ENCODE assay signal across 8 cellular contexts in the genomic region with DNA sequence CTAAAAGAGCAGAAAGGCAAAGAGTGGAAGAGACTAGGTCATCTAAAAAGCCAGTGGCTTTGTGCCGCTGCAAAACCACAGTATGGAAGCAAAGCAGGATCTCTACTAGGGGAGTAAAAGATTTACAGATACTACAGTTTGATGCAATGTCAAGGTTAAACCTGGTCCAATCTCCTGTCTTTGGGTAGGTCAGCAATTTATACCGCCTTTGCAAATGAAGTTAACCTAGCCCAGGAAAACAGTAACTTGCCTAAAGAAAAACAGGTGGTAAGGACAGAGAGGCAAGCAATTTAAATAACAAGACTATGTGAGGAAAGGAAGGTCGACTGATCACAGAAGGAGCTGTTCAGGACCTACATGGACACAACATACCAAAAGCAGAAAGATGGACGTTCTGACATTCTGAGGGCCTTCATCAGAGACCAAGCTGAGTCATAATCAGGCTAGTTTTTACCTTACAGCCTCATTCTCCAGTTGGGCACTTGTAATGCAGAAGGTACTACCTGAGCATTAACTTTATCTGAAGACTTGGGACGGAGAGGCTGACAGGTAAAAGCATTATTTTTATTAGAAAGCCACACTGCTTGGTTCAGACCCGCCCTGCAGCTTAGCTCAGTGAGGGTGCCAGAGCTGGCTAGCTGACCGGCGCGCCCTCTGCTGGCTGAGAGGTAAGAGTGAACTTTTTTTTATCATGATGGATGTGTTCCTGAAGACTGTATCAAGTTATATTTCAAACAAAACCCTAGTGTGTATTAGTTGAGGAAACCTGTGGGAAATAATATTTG. TPM values are rescaled to one million over a fixed set of nuclear protein-coding genes. Genes with fewer than 3 reads are reported as not detected.
DNase-seq lines count a peak whose midpoint lies in the region; ATAC-seq and TF ChIP-seq lines count a peak whose summit lies in the region.

No MANE protein-coding gene starts in this region.

- H3K36me3 Mint-ChIP-seq in neural crest cell (ENCODE audit: low read depth), result no peaks in the 10 kb centered on the region

- no peaks in the 10 kb centered on the region for H3K9me3 Mint-ChIP-seq in neural crest cell
- H3K9me3 Mint-ChIP-seq in stimulated activated naive CD8-positive, alpha-beta T cell treated with anti-CD3 and anti-CD28 coated beads, Interleukin-15, amount 100 ng/mL, for 72 hours, result no peaks in the 10 kb centered on the region

- peak; percentile 83 for TF ChIP-seq RAD21 in Ishikawa (IDR thresholded peaks at IDR 0.05; ENCODE audit: low read depth)

- H3K4me3 Mint-ChIP-seq in neural crest cell, result peak overlapping the region; percentile 59
- peak overlapping the region; percentile 69 to 73 for H3K4me3 Mint-ChIP-seq in stimulated activated naive CD8-positive, alpha-beta T cell treated with anti-CD3 and anti-CD28 coated beads, Interleukin-15, amount 100 ng/mL, for 72 hours

- H3K4me1 Mint-ChIP-seq in neural crest cell, result peaks cover 10% of the 10 kb centered on the region
- H3K4me1 Mint-ChIP-seq in stimulated activated naive CD8-positive, alpha-beta T cell treated with anti-CD3 and anti-CD28 coated beads, Interleukin-15, amount 100 ng/mL, for 72 hours, result peaks cover 51% of the 10 kb centered on the region

- no peak overlapping the region for H3K27ac Mint-ChIP-seq in neural crest cell (ENCODE audit: unreplicated experiment)
- peak overlapping the region in 1 of 2 donors; percentile 89 for H3K27ac Mint-ChIP-seq in stimulated activated naive CD8-positive, alpha-beta T cell treated with anti-CD3 and anti-CD28 coated beads, Interleukin-15, amount 100 ng/mL, for 72 hours

- TF ChIP-seq EP300 in Ishikawa (IDR thresholded peaks at IDR 0.05; ENCODE audit: borderline replicate concordance), result no peak

- no peaks in the 10 kb centered on the region for H3K27me3 Mint-ChIP-seq in neural crest cell (ENCODE audit: low read depth)
- H3K27me3 Mint-ChIP-seq in stimulated activated naive CD8-positive, alpha-beta T cell treated with anti-CD3 and anti-CD28 coated beads, Interleukin-15, amount 100 ng/mL, for 72 hours, result no peaks in the 10 kb centered on the region

- DNase-seq in DMS114 treated with DMSO at 0.1 percent for 48 hours (lab: John Stamatoyannopoulos, UW; ENCODE audit: unreplicated experiment) (peak; percentile 65), RKO (ENCODE audit: low spot score) (peak; percentile 77), fibroblast of peridontal ligament (ENCODE audit: extremely low read depth) (peak; percentile 76), neural crest cell (ENCODE audit: low read depth, low spot score) (peak; percentile 74)
- DNase-seq in activated T-helper 1 cell treated with anti-CD3 and anti-CD28 coated beads, Interleukin-2, amount 50 U/mL, for 16 hours (ENCODE audit: low read depth in 1 of 2, low spot score in 1 of 2), result peak; percentile 65 to 78
- peak; percentile 77 to 83 for DNase-seq in stimulated activated naive CD8-positive, alpha-beta T cell treated with anti-CD3 and anti-CD28 coated beads, Interleukin-15, amount 100 ng/mL, for 72 hours

- ATAC-seq in GM21529 (IDR thresholded peaks at IDR 0.05; ENCODE audit: unreplicated experiment), result peak; percentile 75
- ATAC-seq in stimulated activated naive CD8-positive, alpha-beta T cell treated with anti-CD3 and anti-CD28 coated beads, Interleukin-15, amount 100 ng/mL, for 72 hours, result peak; percentile 87

- peak; percentile 97 for TF ChIP-seq CTCF in neural crest cell (conservative IDR thresholded peaks at IDR 0.05)

TF ChIP-seq in Ishikawa, 13 proteins besides CTCF, POLR2A, EP300 and RAD21:
- TF ChIP-seq TAF1 (IDR thresholded peaks at IDR 0.05; ENCODE audit: low read depth) (no peak), TCF12 (IDR thresholded peaks at IDR 0.05; ENCODE audit: low read depth) (no peak), ZBTB7A (IDR thresholded peaks at IDR 0.05; ENCODE audit: low read depth) (no peak), NFIC (IDR thresholded peaks at IDR 0.05) (no peak), EGR1 (IDR thresholded peaks at IDR 0.05) (no peak), MAX (IDR thresholded peaks at IDR 0.05) (no peak), CEBPB (IDR thresholded peaks at IDR 0.05) (no peak), YY1 (IDR thresholded peaks at IDR 0.05; ENCODE audit: low read depth) (no peak), TEAD4 (IDR thresholded peaks at IDR 0.05) (no peak), CREB1 (IDR thresholded peaks at IDR 0.05; ENCODE audit: low read depth) (no peak), FOXM1 (IDR thresholded peaks at IDR 0.05; ENCODE audit: borderline replicate concordance, low read depth) (no peak)
- TF ChIP-seq, protein P1, sequence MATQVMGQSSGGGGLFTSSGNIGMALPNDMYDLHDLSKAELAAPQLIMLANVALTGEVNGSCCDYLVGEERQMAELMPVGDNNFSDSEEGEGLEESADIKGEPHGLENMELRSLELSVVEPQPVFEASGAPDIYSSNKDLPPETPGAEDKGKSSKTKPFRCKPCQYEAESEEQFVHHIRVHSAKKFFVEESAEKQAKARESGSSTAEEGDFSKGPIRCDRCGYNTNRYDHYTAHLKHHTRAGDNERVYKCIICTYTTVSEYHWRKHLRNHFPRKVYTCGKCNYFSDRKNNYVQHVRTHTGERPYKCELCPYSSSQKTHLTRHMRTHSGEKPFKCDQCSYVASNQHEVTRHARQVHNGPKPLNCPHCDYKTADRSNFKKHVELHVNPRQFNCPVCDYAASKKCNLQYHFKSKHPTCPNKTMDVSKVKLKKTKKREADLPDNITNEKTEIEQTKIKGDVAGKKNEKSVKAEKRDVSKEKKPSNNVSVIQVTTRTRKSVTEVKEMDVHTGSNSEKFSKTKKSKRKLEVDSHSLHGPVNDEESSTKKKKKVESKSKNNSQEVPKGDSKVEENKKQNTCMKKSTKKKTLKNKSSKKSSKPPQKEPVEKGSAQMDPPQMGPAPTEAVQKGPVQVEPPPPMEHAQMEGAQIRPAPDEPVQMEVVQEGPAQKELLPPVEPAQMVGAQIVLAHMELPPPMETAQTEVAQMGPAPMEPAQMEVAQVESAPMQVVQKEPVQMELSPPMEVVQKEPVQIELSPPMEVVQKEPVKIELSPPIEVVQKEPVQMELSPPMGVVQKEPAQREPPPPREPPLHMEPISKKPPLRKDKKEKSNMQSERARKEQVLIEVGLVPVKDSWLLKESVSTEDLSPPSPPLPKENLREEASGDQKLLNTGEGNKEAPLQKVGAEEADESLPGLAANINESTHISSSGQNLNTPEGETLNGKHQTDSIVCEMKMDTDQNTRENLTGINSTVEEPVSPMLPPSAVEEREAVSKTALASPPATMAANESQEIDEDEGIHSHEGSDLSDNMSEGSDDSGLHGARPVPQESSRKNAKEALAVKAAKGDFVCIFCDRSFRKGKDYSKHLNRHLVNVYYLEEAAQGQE (IDR thresholded peaks at IDR 0.05; ENCODE audit: low read depth), result no peak
- TF ChIP-seq, protein P2, sequence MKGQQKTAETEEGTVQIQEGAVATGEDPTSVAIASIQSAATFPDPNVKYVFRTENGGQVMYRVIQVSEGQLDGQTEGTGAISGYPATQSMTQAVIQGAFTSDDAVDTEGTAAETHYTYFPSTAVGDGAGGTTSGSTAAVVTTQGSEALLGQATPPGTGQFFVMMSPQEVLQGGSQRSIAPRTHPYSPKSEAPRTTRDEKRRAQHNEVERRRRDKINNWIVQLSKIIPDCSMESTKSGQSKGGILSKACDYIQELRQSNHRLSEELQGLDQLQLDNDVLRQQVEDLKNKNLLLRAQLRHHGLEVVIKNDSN (IDR thresholded peaks at IDR 0.05), result no peak

RNA-seq across cellular contexts. Expression of gene CDKL4, which starts 15.9 kb away (rescaled TPM):
- total RNA-seq in neural crest cell, result 0.75 and 0.93 TPM in 2 replicates

Comparison
In these comparisons a context has a peak if more than half of its experiments do, and no peak if none do; other contexts are left out.
1. Peak in every context shown above with its lines: DNase-seq and ATAC-seq.